20 cellular contexts compared by ENCODE assay signal in the genomic region with DNA sequence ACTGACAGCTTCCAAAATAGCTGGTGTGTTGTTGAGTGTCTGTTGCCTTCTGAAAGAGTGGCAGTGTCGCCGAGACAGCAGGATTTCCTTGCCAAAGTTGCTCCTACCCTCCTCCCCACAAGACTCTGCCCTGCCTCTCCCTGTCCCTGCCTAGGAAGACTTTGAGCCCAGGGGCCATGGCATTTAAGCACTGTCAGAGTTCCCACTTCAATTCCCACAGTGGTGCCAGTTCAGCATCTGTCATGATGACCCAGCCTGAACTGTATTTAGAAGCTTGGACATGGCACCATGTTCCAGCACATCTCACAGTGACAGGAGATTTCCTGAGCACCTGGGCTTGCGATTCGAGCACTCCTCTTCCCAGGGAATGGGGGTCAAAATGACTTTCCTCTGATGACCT. TPM values are rescaled to one million over a fixed set of nuclear protein-coding genes. Genes with fewer than 3 reads are reported as not detected.
A peak's percentile ranks its signal among the peaks of the same experiment; 100 is the strongest.
DNase-seq lines count a peak whose midpoint lies in the region; ATAC-seq, FAIRE-seq and TF ChIP-seq lines count a peak whose summit lies in the region.
"Had no signal": no experiment of that assay in that cellular context is flagged by ENCODE, and none has a peak within 500 bp of the region (broad histone marks: within the 10 kb centered on the region; RNA-seq: fewer than 3 reads in every experiment).

No MANE protein-coding gene starts in this region.

- no peak for TF ChIP-seq CTCF in psoas muscle (IDR thresholded peaks at IDR 0.05)
- no peak for TF ChIP-seq CTCF in tibial artery (IDR thresholded peaks at IDR 0.05)

- peak overlapping the region; percentile 8 for H2AK5ac ChIP-seq in mesenchymal stem cell (ENCODE audit: low read length, severe bottlenecking)

- no peak overlapping the region for H4K8ac ChIP-seq in mesenchymal stem cell (ENCODE audit: low read length)

- ATAC-seq in psoas muscle = peak; percentile 81 to 88 (median 84)
- ATAC-seq: GM23338, HCT116 had no signal

- H3K27ac ChIP-seq in GM23248 = peak overlapping the region; percentile 48
- H3K27ac ChIP-seq in mesenchymal stem cell (ENCODE audit: low read length, poor library complexity, severe bottlenecking) = no peak overlapping the region
- peak overlapping the region; percentile 81 for H3K27ac ChIP-seq in psoas muscle
- no peak overlapping the region for H3K27ac ChIP-seq in tibial artery

- no peak overlapping the region for H2BK12ac ChIP-seq in mesenchymal stem cell (ENCODE audit: low read length in 2 of 2)

- WGBS in GM23248 (ENCODE audit: low coverage in 1 of 2, low lambda C conversion rate in 2 of 2, missing lambda C conversion rate in 2 of 2), 2 experiments = 62 to 73% methylated on average over 4 of the region's 4 CpGs
- WGBS in mesenchymal stem cell = 61% methylated on average over 4 of the region's 4 CpGs
- WGBS in psoas muscle, 3 donors = 17 to 29% (median 23%) methylated on average over 4 of the region's 4 CpGs

- no peaks in the 10 kb centered on the region for H3K9me2 ChIP-seq in GM23248 (ENCODE audit: insufficient read depth)

- H3K27ac Mint-ChIP-seq in activated T-helper 1 cell treated with anti-CD3 and anti-CD28 coated beads, Interleukin-12 subunit alpha, Interleukin-12 subunit beta, Interleukin-2, Interleukin-4 antibody, amounts not matched to agents 30 ng/mL and 10 ng/mL and 1 ng/mL, durations not matched to agents 14 hours and 24 hours and 36 hours = no peak overlapping the region
- H3K27ac Mint-ChIP-seq: CD4-positive, CD25-positive, alpha-beta regulatory T cell; GM23338 had no signal

- H3K79me2 ChIP-seq in GM23248 (ENCODE audit: insufficient read depth) = peaks cover 79% of the 10 kb centered on the region

- H3K36me3 Mint-ChIP-seq in activated T-helper 1 cell treated with anti-CD3 and anti-CD28 coated beads, Interleukin-12 subunit alpha, Interleukin-12 subunit beta, Interleukin-2, Interleukin-4 antibody, amounts not matched to agents 30 ng/mL and 10 ng/mL and 1 ng/mL, durations not matched to agents 14 hours and 24 hours and 36 hours (ENCODE audit: low read depth) = no peaks in the 10 kb centered on the region
- H3K36me3 Mint-ChIP-seq: CD4-positive, CD25-positive, alpha-beta regulatory T cell; CD8-positive, alpha-beta memory T cell had no signal

- no peaks in the 10 kb centered on the region for H3K4me1 Mint-ChIP-seq in activated T-helper 1 cell treated with anti-CD3 and anti-CD28 coated beads, Interleukin-12 subunit alpha, Interleukin-12 subunit beta, Interleukin-2, Interleukin-4 antibody, amounts not matched to agents 30 ng/mL and 10 ng/mL and 1 ng/mL, durations not matched to agents 14 hours and 24 hours and 36 hours (ENCODE audit: low read depth)
- H3K4me1 Mint-ChIP-seq: CD4-positive, CD25-positive, alpha-beta regulatory T cell; CD8-positive, alpha-beta memory T cell; GM23338 had no signal

- peaks cover 2% of the 10 kb centered on the region for H3K27me3 Mint-ChIP-seq in activated T-helper 1 cell treated with anti-CD3 and anti-CD28 coated beads, Interleukin-12 subunit alpha, Interleukin-12 subunit beta, Interleukin-2, Interleukin-4 antibody, amounts not matched to agents 30 ng/mL and 10 ng/mL and 1 ng/mL, durations not matched to agents 14 hours and 24 hours and 36 hours (ENCODE audit: insufficient read depth)
- H3K27me3 Mint-ChIP-seq: CD4-positive, CD25-positive, alpha-beta regulatory T cell; CD8-positive, alpha-beta memory T cell had no signal

- H3K23ac ChIP-seq in mesenchymal stem cell (ENCODE audit: low read length in 2 of 2) = no peak overlapping the region

- in situ Hi-C loops in GM23248 (cut with MboI) = no loop called here

- H3K79me1 ChIP-seq in mesenchymal stem cell (replicated peaks; ENCODE audit: low read length, poor library complexity, severe bottlenecking) = peaks cover 11% of the 10 kb centered on the region

- H3K36me3 ChIP-seq in GM23248 (ENCODE audit: low read depth) (peaks cover 8% of the 10 kb centered on the region; the same call in 1 of the 2 replicates), mesenchymal stem cell (ENCODE audit: control insufficient read depth in 1 of 2, insufficient read depth in 2 of 2, low read depth in 1 of 2, low read length in 2 of 2) (peaks cover 0 to 3% of the 10 kb centered on the region in 2 experiments), psoas muscle (ENCODE audit: insufficient read depth in 1 of 2, low read depth in 1 of 2) (no peaks in the 10 kb centered on the region), tibial artery (no peaks in the 10 kb centered on the region)
- H3K36me3 ChIP-seq: BE2C had no signal

- no peak overlapping the region for H2BK5ac ChIP-seq in mesenchymal stem cell (ENCODE audit: low read depth, low read length, poor library complexity, severe bottlenecking)

- intact Hi-C loops in psoas muscle (cut with DNase I) = loop anchor here in 1 of 2 donors (5.0 to 10.0 kb wide), 2 partner anchors 38 to 650 kb away; no protein-coding TSS in a partner anchor
- intact Hi-C loops in tibial artery (cut with DNase I; ENCODE audit: low total_unique reads) = no loop called here
- intact Hi-C loops in activated T-helper 1 cell treated with anti-CD3 and anti-CD28 coated beads, Interleukin-12 subunit alpha, Interleukin-12 subunit beta, Interleukin-2, Interleukin-4 antibody, amounts not matched to agents 30 ng/mL and 10 ng/mL and 1 ng/mL, durations not matched to agents 14 hours and 24 hours and 36 hours (cut with micrococcal nuclease) = no loop called here

- H3K4me2 ChIP-seq in GM23248 (ENCODE audit: unreplicated experiment) (peak overlapping the region; percentile 37), mesenchymal stem cell (ENCODE audit: low read length, poor library complexity, severe bottlenecking) (no peak overlapping the region)
- H3K4me2 ChIP-seq: GM23338 had no signal

- no peak overlapping the region for H2AFZ ChIP-seq in GM23248
- no peak overlapping the region for H2AFZ ChIP-seq in mesenchymal stem cell (ENCODE audit: low read depth, low read length)
- H2AFZ ChIP-seq: GM23338 had no signal

- H2BK15ac ChIP-seq in mesenchymal stem cell (ENCODE audit: low read depth, poor library complexity, severe bottlenecking) = no peak overlapping the region

- H3K14ac ChIP-seq in mesenchymal stem cell (ENCODE audit: low read length in 2 of 2) = no peak overlapping the region

- peaks cover 63% of the 10 kb centered on the region for H3F3A ChIP-seq in GM23248 (ENCODE audit: insufficient read depth)

- DNase-seq in GM23248 (peak; percentile 34), mesenchymal stem cell (no peak), psoas muscle (peak; percentile 34 to 85), urothelium cell line (ENCODE audit: low spot score) (no peak), NCI-H345 treated with DMSO at 0.1 percent for 48 hours (lab: John Stamatoyannopoulos, UW; ENCODE audit: unreplicated experiment) (no peak), tibial artery (no peak)
- DNase-seq in activated T-helper 1 cell treated with anti-CD3 and anti-CD28 coated beads, Interleukin-12 subunit alpha, Interleukin-12 subunit beta, Interleukin-2, Interleukin-4 antibody, amounts not matched to agents 30 ng/mL and 10 ng/mL and 1 ng/mL, durations not matched to agents 14 hours and 24 hours and 36 hours (ENCODE audit: low spot score) = no peak
- DNase-seq: 8988T; BE2C; C1 segment of cervical spinal cord; CD4-positive, CD25-positive, alpha-beta regulatory T cell; CD8-positive, alpha-beta memory T cell; COR-L47; DMS 273 treated with DMSO at 0.1 percent for 48 hours; H7 had no signal

- H3K4me1 ChIP-seq in GM23248 (ENCODE audit: insufficient read depth) (peaks cover 64% of the 10 kb centered on the region), mesenchymal stem cell (ENCODE audit: control insufficient read depth, insufficient read depth, low read depth, low read length) (peaks cover 16% of the 10 kb centered on the region), psoas muscle (peaks cover 86% of the 10 kb centered on the region), tibial artery (peaks cover 0 to 52% (median 18%) of the 10 kb centered on the region in 4 donors)
- H3K4me1 ChIP-seq: BE2C had no signal

- H3K9me3 ChIP-seq in GM23248 (ENCODE audit: low read depth) (no peaks in the 10 kb centered on the region), mesenchymal stem cell (ENCODE audit: control insufficient read depth, low read length) (no peaks in the 10 kb centered on the region), psoas muscle (no peaks in the 10 kb centered on the region), tibial artery (no peaks in the 10 kb centered on the region)
- H3K9me3 ChIP-seq: BE2C had no signal

- H3K4me3 ChIP-seq in GM23248 (no peak overlapping the region), mesenchymal stem cell (ENCODE audit: insufficient read depth in 1 of 2, low read depth in 1 of 2, low read length in 2 of 2) (no peak overlapping the region), psoas muscle (peak overlapping the region; percentile 6), tibial artery (no peak overlapping the region)
- H3K4me3 ChIP-seq: GM23338 had no signal

- peaks cover 8% of the 10 kb centered on the region; the same call in 1 of the 2 replicates for H4K20me1 ChIP-seq in GM23248 (ENCODE audit: insufficient read depth)

- H4K91ac ChIP-seq in mesenchymal stem cell (ENCODE audit: low read length) = no peak overlapping the region

- H3K9me3 Mint-ChIP-seq in activated T-helper 1 cell treated with anti-CD3 and anti-CD28 coated beads, Interleukin-12 subunit alpha, Interleukin-12 subunit beta, Interleukin-2, Interleukin-4 antibody, amounts not matched to agents 30 ng/mL and 10 ng/mL and 1 ng/mL, durations not matched to agents 14 hours and 24 hours and 36 hours = no peaks in the 10 kb centered on the region

- FAIRE-seq in urothelium cell line (lab: Jason Lieb, UNC) = peak; percentile 59
- FAIRE-seq: G401.6, GM12891, GM19239 had no signal

- no peak overlapping the region for H3K4ac ChIP-seq in mesenchymal stem cell (ENCODE audit: low read depth in 1 of 2, low read length in 2 of 2)

- H3K27me3 ChIP-seq in GM23248 (replicated peaks; ENCODE audit: insufficient read depth) = no peaks in the 10 kb centered on the region
- peaks cover 0 to 4% of the 10 kb centered on the region in 2 experiments for H3K27me3 ChIP-seq in mesenchymal stem cell (ENCODE audit: control insufficient read depth in 1 of 2, insufficient read depth in 1 of 2, low read length in 2 of 2)
- H3K27me3 ChIP-seq in psoas muscle (ENCODE audit: insufficient read depth in 3 of 3, low read length in 2 of 3) = no peaks in the 10 kb centered on the region
- no peaks in the 10 kb centered on the region for H3K27me3 ChIP-seq in tibial artery
- H3K27me3 ChIP-seq: BE2C had no signal

- H2BK120ac ChIP-seq in mesenchymal stem cell (ENCODE audit: low read depth, low read length) = no peak overlapping the region

- H3K9ac ChIP-seq in GM23248 (no peak overlapping the region), mesenchymal stem cell (ENCODE audit: low read length) (no peak overlapping the region)

- H3K18ac ChIP-seq in mesenchymal stem cell (ENCODE audit: low read depth in 1 of 2, low read length in 2 of 2) = no peak overlapping the region

- no peak overlapping the region for H3K4me3 Mint-ChIP-seq in activated T-helper 1 cell treated with anti-CD3 and anti-CD28 coated beads, Interleukin-12 subunit alpha, Interleukin-12 subunit beta, Interleukin-2, Interleukin-4 antibody, amounts not matched to agents 30 ng/mL and 10 ng/mL and 1 ng/mL, durations not matched to agents 14 hours and 24 hours and 36 hours
- H3K4me3 Mint-ChIP-seq: CD4-positive, CD25-positive, alpha-beta regulatory T cell; CD8-positive, alpha-beta memory T cell; GM23338 had no signal

RNA-seq across cellular contexts. Expression of gene TBX15, which starts 43.6 kb away (rescaled TPM):
- 32.2 and 38.7 TPM in 2 replicates for total RNA-seq in GM23248 (2014; rRNA removed; shearing (Covaris generic))
- polyA plus RNA-seq in GM23248 (2016; fragmentation: Nextera tagmentation; extraction: Ambion mirVana) (39.8 and 41.7 TPM in 2 replicates), psoas muscle (100 to 1,000 TPM in 1 of 3 donors, 10 to 100 TPM in 2; 37.0 to 105 (median 53.8) TPM)
- polyA plus RNA-seq in mesenchymal stem cell (2013, experiment 1 of 2) = 0.15 TPM
- polyA plus RNA-seq in mesenchymal stem cell (2013, experiment 2 of 2) = 0.15 TPM
- total RNA-seq in psoas muscle = 100 to 1,000 TPM in 3 of 4 donors, 10 to 100 TPM in 1; 62.5 to 220 (median 143) TPM
- not detected in 2 replicates for total RNA-seq in activated T-helper 1 cell treated with anti-CD3 and anti-CD28 coated beads, Interleukin-12 subunit alpha, Interleukin-12 subunit beta, Interleukin-2, Interleukin-4 antibody, amounts not matched to agents 30 ng/mL and 10 ng/mL and 1 ng/mL, durations not matched to agents 14 hours and 24 hours and 36 hours
- total RNA-seq: CD4-positive, CD25-positive, alpha-beta regulatory T cell; CD8-positive, alpha-beta memory T cell had no signal
- polyA plus RNA-seq: CD4-positive, CD25-positive, alpha-beta regulatory T cell; CD8-positive, alpha-beta memory T cell; GM23338 had no signal

Comparison
In these comparisons a context has a peak if more than half of its experiments do, and no peak if none do; other contexts are left out.
1. DNase-seq: peak in GM23248 (single experiment) and psoas muscle (2 of 2); none in mesenchymal stem cell (single experiment), urothelium cell line (single experiment), NCI-H345 treated with DMSO at 0.1 percent for 48 hours (single experiment), tibial artery (0 of 2) and activated T-helper 1 cell treated with anti-CD3 and anti-CD28 coated beads, Interleukin-12 subunit alpha, Interleukin-12 subunit beta, Interleukin-2, Interleukin-4 antibody, amounts not matched to agents 30 ng/mL and 10 ng/mL and 1 ng/mL, durations not matched to agents 14 hours and 24 hours and 36 hours (single experiment).
2. H3K27ac ChIP-seq: peak in GM23248 (single experiment) and psoas muscle (single experiment); none in mesenchymal stem cell (single experiment) and tibial artery (0 of 2).
3. RNA of gene TBX15, which starts 43.6 kb away (total RNA-seq): 62.5 to 220 TPM in psoas muscle and 32.2 to 38.7 TPM in GM23248; not detected in activated T-helper 1 cell treated with anti-CD3 and anti-CD28 coated beads, Interleukin-12 subunit alpha, Interleukin-12 subunit beta, Interleukin-2, Interleukin-4 antibody, amounts not matched to agents 30 ng/mL and 10 ng/mL and 1 ng/mL, durations not matched to agents 14 hours and 24 hours and 36 hours; every median in the first group is over 10 times any median in the second.